ENCODE assay signal across 11 cellular contexts in the genomic region with DNA sequence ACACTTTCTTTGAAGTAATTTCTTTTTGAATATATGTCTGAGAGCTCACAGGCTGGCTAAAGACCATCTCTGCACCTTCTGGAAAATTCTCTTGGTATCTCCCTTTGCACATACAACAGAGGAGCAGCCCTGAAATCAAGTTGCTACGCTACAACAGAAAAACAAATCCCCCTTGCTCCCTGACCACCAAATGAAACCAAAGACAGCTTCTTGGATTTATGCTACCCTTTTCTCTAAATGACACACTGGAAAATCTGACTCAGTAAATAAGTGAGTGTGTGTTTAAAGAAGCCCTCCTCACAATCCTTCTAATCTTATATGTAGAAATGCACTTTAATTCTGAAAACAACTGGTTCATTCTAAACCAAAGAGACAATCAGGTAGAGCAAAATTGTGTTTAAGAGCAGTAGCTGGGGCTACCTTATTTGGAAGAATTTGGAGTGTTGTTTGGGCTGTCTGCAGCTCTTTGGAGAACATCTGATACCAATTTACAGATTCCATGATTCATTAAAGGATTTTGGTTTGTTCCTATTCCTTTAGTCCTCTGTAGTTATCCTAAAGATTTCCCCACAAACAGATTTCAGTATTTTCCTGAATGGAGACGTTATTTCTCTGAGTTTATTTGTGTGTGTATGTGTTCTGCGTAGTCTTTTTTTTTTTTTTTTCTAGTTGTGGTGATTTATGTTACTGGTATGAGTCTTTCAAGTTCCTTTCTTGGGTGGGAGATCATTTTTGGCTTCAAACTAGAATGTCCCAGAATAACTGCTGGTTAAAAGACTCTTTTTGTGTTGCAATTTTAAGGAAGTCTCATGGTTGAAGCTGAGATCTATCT. TPM values are rescaled to one million over a fixed set of nuclear protein-coding genes. Genes with fewer than 3 reads are reported as not detected.
DNase-seq lines count a peak whose midpoint lies in the region; ATAC-seq and TF ChIP-seq lines count a peak whose summit lies in the region.
"Had no signal": no experiment of that assay in that cellular context is flagged by ENCODE, and none has a peak within 500 bp of the region (broad histone marks: within the 10 kb centered on the region; RNA-seq: fewer than 3 reads in every experiment).

No MANE protein-coding gene starts in this region.

- no peaks in the 10 kb centered on the region for H3K9me3 ChIP-seq in thoracic aorta

- H3K4me3 Mint-ChIP-seq in T-helper 1 cell treated with Interleukin-12 subunit alpha and Interleukin-12 subunit beta and Interleukin-4 antibody, amounts not matched to agents 30 μg/mL and 1 μg/mL, for 36 hours: no peak overlapping the region
- no peak overlapping the region for H3K4me3 Mint-ChIP-seq in Calu3 (ENCODE audit: low read depth, unreplicated experiment)

- peaks cover 7 to 17% of the 10 kb centered on the region in 2 donors for H3K36me3 Mint-ChIP-seq in activated naive CD4-positive, alpha-beta T cell treated with anti-CD3 and anti-CD28 coated beads, Interleukin-2, amount 50 U/mL, for 72 hours
- peaks cover 2% of the 10 kb centered on the region for H3K36me3 Mint-ChIP-seq in T-helper 1 cell treated with Interleukin-12 subunit alpha and Interleukin-12 subunit beta and Interleukin-4 antibody, amounts not matched to agents 30 μg/mL and 1 μg/mL, for 36 hours (ENCODE audit: low read depth)
- no peaks in the 10 kb centered on the region for H3K36me3 Mint-ChIP-seq in Calu3 (ENCODE audit: insufficient read depth, unreplicated experiment)

- H3K27ac Mint-ChIP-seq in activated naive CD4-positive, alpha-beta T cell treated with anti-CD3 and anti-CD28 coated beads, Interleukin-2, amount 50 U/mL, for 72 hours: peak overlapping the region; percentile 64 to 95
- H3K27ac Mint-ChIP-seq in T-helper 1 cell treated with Interleukin-12 subunit alpha and Interleukin-12 subunit beta and Interleukin-4 antibody, amounts not matched to agents 30 μg/mL and 1 μg/mL, for 36 hours: peak overlapping the region; percentile 9
- no peak overlapping the region for H3K27ac Mint-ChIP-seq in Calu3 (ENCODE audit: unreplicated experiment)

- BruUV-seq in Calu3 (replicated peaks; lab: Mats Ljungman, UMichigan): no TSS peak

- peak; percentile 71 to 84 for ATAC-seq in activated naive CD4-positive, alpha-beta T cell treated with anti-CD3 and anti-CD28 coated beads, Interleukin-2, amount 50 U/mL, for 72 hours
- peak; percentile 66 for ATAC-seq in thoracic aorta (ENCODE audit: insufficient number of reproducible peaks, low FRiP score, low read depth)

- peak overlapping the region; percentile 35 to 51 for H3K27ac ChIP-seq in thoracic aorta
- H3K27ac ChIP-seq: C4-2B had no signal

- intact Hi-C loops in Calu3 (cut with micrococcal nuclease; ENCODE audit: unreplicated experiment): no loop called here

- H3K4me3 ChIP-seq in thoracic aorta: no peak overlapping the region
- H3K4me3 ChIP-seq: lung, MG63 had no signal

- peak in 1 of 2 donors; percentile 28 for DNase-seq in activated naive CD4-positive, alpha-beta T cell treated with anti-CD3 and anti-CD28 coated beads, Interleukin-2, amount 50 U/mL, for 72 hours (ENCODE audit: low spot score in 2 of 2)
- no peak for DNase-seq in activated naive CD4-positive, alpha-beta T cell treated with anti-CD3 and anti-CD28 coated beads, Interleukin-2, amount 50 U/mL, for 16 hours
- peak; percentile 80 for DNase-seq in fibroblast of the conjunctiva (ENCODE audit: low read depth)
- DNase-seq in thoracic aorta (ENCODE audit: low spot score): no peak
- no peak for DNase-seq in NCI-H1105 treated with DMSO at 0.1 percent for 48 hours (lab: John Stamatoyannopoulos, UW)
- no peak for DNase-seq in Calu3
- DNase-seq in NCI-H2227 treated with DMSO at 0.1 percent for 48 hours (lab: John Stamatoyannopoulos, UW): no peak
- DNase-seq: MG63 had no signal

- H3K27me3 ChIP-seq in thoracic aorta (replicated peaks; ENCODE audit: insufficient read depth): no peaks in the 10 kb centered on the region
- H3K27me3 ChIP-seq: MG63 had no signal

- peaks cover 6% of the 10 kb centered on the region for H3K27me3 Mint-ChIP-seq in T-helper 1 cell treated with Interleukin-12 subunit alpha and Interleukin-12 subunit beta and Interleukin-4 antibody, amounts not matched to agents 30 μg/mL and 1 μg/mL, for 36 hours (ENCODE audit: low read depth)
- no peaks in the 10 kb centered on the region for H3K27me3 Mint-ChIP-seq in Calu3 (ENCODE audit: unreplicated experiment)

- H3K4me1 Mint-ChIP-seq in T-helper 1 cell treated with Interleukin-12 subunit alpha and Interleukin-12 subunit beta and Interleukin-4 antibody, amounts not matched to agents 30 μg/mL and 1 μg/mL, for 36 hours (ENCODE audit: low read depth): peaks cover 10% of the 10 kb centered on the region
- H3K4me1 Mint-ChIP-seq in Calu3 (ENCODE audit: low read depth, unreplicated experiment): no peaks in the 10 kb centered on the region

- CTCF ChIA-PET in Calu3 (lab: Charles Lee): no interaction called here

- TF ChIP-seq CTCF in thoracic aorta (IDR thresholded peaks at IDR 0.05) (no peak), Calu3 (IDR thresholded peaks at IDR 0.05; ENCODE audit: unreplicated experiment) (no peak)

- H3K36me3 ChIP-seq in thoracic aorta: no peaks in the 10 kb centered on the region
- H3K36me3 ChIP-seq: MG63 had no signal

- H3K4me1 ChIP-seq in thoracic aorta (ENCODE audit: control insufficient read depth in 1 of 2, low read depth in 2 of 2): peaks cover 6 to 17% of the 10 kb centered on the region in 2 donors

- H3K9me3 Mint-ChIP-seq in activated naive CD4-positive, alpha-beta T cell treated with anti-CD3 and anti-CD28 coated beads, Interleukin-2, amount 50 U/mL, for 72 hours: peaks cover 4 to 18% of the 10 kb centered on the region in 2 donors
- H3K9me3 Mint-ChIP-seq in T-helper 1 cell treated with Interleukin-12 subunit alpha and Interleukin-12 subunit beta and Interleukin-4 antibody, amounts not matched to agents 30 μg/mL and 1 μg/mL, for 36 hours: peaks cover 4% of the 10 kb centered on the region
- peaks cover 2% of the 10 kb centered on the region for H3K9me3 Mint-ChIP-seq in Calu3 (ENCODE audit: low read depth, unreplicated experiment)

RNA-seq across cellular contexts. Expression of a gene that starts 36.4 kb away (rescaled TPM):
- 10 to 100 TPM; 56.9 to 63.4 TPM for total RNA-seq in activated naive CD4-positive, alpha-beta T cell treated with anti-CD3 and anti-CD28 coated beads, Interleukin-2, amount 50 U/mL, for 72 hours
- total RNA-seq in thoracic aorta (100 to 1,000 TPM; 163 to 243 TPM), Calu3 (2022) (89.4 and 109 TPM in 2 replicates)
